Comparison of ENCODE assay signal across 10 cellular contexts in the genomic region with DNA sequence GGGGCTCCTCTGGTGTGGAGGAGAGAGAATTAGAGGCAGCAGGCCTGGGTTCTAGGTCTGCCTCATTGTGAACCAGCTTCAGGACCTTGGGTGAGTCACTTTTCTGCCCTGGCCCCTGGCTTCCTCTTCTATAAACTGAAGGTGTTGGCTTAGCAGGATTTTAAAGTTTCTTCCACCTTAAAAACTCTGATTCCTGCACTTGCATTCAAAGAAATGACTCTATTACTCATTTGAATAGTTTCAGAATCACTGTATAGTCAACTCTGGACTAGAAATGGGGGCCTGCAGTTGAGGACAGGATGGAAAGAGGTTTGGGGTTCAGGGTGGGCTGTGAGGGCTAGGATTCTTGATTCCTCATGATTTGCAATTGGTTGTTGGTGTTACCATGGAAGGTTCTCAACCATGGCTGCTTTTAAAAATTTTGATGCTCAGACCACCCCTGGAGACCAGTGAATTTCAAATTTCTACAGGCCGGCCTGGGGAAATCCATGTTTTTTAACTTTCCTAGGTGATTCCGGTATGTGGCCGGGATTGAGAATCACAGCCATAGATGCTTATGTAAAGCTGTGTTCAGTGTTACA. TPM values are rescaled to one million over a fixed set of nuclear protein-coding genes. Genes with fewer than 3 reads are reported as not detected.
DNase-seq lines count a peak whose midpoint lies in the region; ATAC-seq and TF ChIP-seq lines count a peak whose summit lies in the region.
"Had no signal": no experiment of that assay in that cellular context is flagged by ENCODE, and none has a peak within 500 bp of the region (broad histone marks: within the 10 kb centered on the region; RNA-seq: fewer than 3 reads in every experiment).

No MANE protein-coding gene starts in this region.

- H3K9me3 Mint-ChIP-seq in activated CD8-positive, alpha-beta memory T cell treated with anti-CD3 and anti-CD28 coated beads, Interleukin-2, amount 10 ng/mL, durations not matched to agents 7 days and 5 days (ENCODE audit: low read depth) = no peaks in the 10 kb centered on the region
- H3K9me3 Mint-ChIP-seq in activated naive CD4-positive, alpha-beta T cell treated with anti-CD3 and anti-CD28 coated beads, Interleukin-2, amount 50 U/mL, for 72 hours = peaks cover 0 to 5% of the 10 kb centered on the region in 2 donors
- H3K9me3 Mint-ChIP-seq in stimulated activated naive CD8-positive, alpha-beta T cell treated with anti-CD3 and anti-CD28 coated beads, Interleukin-15, Interleukin-2, amounts not matched to agents 100 ng/mL and 50 ng/mL, for 24 hours = no peaks in the 10 kb centered on the region

- no peaks in the 10 kb centered on the region for H3K27me3 Mint-ChIP-seq in activated CD8-positive, alpha-beta memory T cell treated with anti-CD3 and anti-CD28 coated beads, Interleukin-2, amount 10 ng/mL, durations not matched to agents 7 days and 5 days
- H3K27me3 Mint-ChIP-seq in stimulated activated naive CD8-positive, alpha-beta T cell treated with anti-CD3 and anti-CD28 coated beads, Interleukin-15, Interleukin-2, amounts not matched to agents 100 ng/mL and 50 ng/mL, for 24 hours = no peaks in the 10 kb centered on the region

- peaks cover 0 to 35% (median 6%) of the 10 kb centered on the region in 4 donors for H3K4me1 ChIP-seq in right lobe of liver

- H3K27me3 ChIP-seq in right lobe of liver = no peaks in the 10 kb centered on the region
- H3K27me3 ChIP-seq: dorsolateral prefrontal cortex had no signal

- 72% methylated on average over 3 of the region's 3 CpGs for WGBS in right lobe of liver (ENCODE audit: insufficient coverage, low coverage, low lambda C conversion rate, missing lambda C conversion rate)

- TF ChIP-seq CTCF in right lobe of liver (IDR thresholded peaks at IDR 0.05) = no peak

- peaks cover 98% of the 10 kb centered on the region for H3K4me1 Mint-ChIP-seq in activated CD8-positive, alpha-beta memory T cell treated with anti-CD3 and anti-CD28 coated beads, Interleukin-2, amount 10 ng/mL, durations not matched to agents 7 days and 5 days
- H3K4me1 Mint-ChIP-seq in stimulated activated naive CD8-positive, alpha-beta T cell treated with anti-CD3 and anti-CD28 coated beads, Interleukin-15, Interleukin-2, amounts not matched to agents 100 ng/mL and 50 ng/mL, for 24 hours (ENCODE audit: low read depth) = peaks cover 100% of the 10 kb centered on the region

- H3K4me3 Mint-ChIP-seq in activated CD8-positive, alpha-beta memory T cell treated with anti-CD3 and anti-CD28 coated beads, Interleukin-2, amount 10 ng/mL, durations not matched to agents 7 days and 5 days = peak overlapping the region; percentile 48
- H3K4me3 Mint-ChIP-seq in stimulated activated naive CD8-positive, alpha-beta T cell treated with anti-CD3 and anti-CD28 coated beads, Interleukin-15, Interleukin-2, amounts not matched to agents 100 ng/mL and 50 ng/mL, for 24 hours = peak overlapping the region; percentile 55

- ATAC-seq in activated CD8-positive, alpha-beta memory T cell treated with anti-CD3 and anti-CD28 coated beads, Interleukin-2, amount 10 ng/mL, durations not matched to agents 7 days and 5 days = peak; percentile 69
- ATAC-seq in HG03442 (IDR thresholded peaks at IDR 0.05; ENCODE audit: unreplicated experiment) (peak; percentile 29), right lobe of liver (no peak), HG03571 (IDR thresholded peaks at IDR 0.05; ENCODE audit: unreplicated experiment) (no peak)
- peak; percentile 72 to 75 for ATAC-seq in activated naive CD4-positive, alpha-beta T cell treated with anti-CD3 and anti-CD28 coated beads, Interleukin-2, amount 50 U/mL, for 72 hours

- peak; percentile 85 for DNase-seq in activated CD8-positive, alpha-beta memory T cell treated with anti-CD3 and anti-CD28 coated beads, Interleukin-2, amount 10 ng/mL, durations not matched to agents 7 days and 5 days
- DNase-seq in activated CD8-positive, alpha-beta memory T cell treated with anti-CD3 and anti-CD28 coated beads for 24 hours = no peak
- DNase-seq in activated naive CD4-positive, alpha-beta T cell treated with anti-CD3 and anti-CD28 coated beads, Interleukin-2, amount 50 U/mL, for 72 hours (ENCODE audit: low spot score in 2 of 2) = peak in 1 of 2 donors; percentile 68
- DNase-seq in right lobe of liver = no peak
- no peak for DNase-seq in NCI-H2029 (lab: John Stamatoyannopoulos, UW)
- DNase-seq: dorsolateral prefrontal cortex had no signal

- CTCF ChIA-PET in activated CD8-positive, alpha-beta memory T cell treated with anti-CD3 and anti-CD28 coated beads, Interleukin-2, amount 10 ng/mL, durations not matched to agents 7 days and 5 days (lab: Charles Lee) = interaction anchor here (0.7 to 11.2 kb wide), 10 partner anchors 10 to 184 kb away, joined by 3 to 138 read pairs (median 3); a partner anchor contains a TSS

- no peak overlapping the region for H3K27ac ChIP-seq in right lobe of liver
- H3K27ac ChIP-seq: C4-2B had no signal

- no peak for TF ChIP-seq POLR2A in right lobe of liver (IDR thresholded peaks at IDR 0.05)

- H3K9me3 ChIP-seq in right lobe of liver = no peaks in the 10 kb centered on the region

- no peak overlapping the region for H3K4me3 ChIP-seq in right lobe of liver
- H3K4me3 ChIP-seq: dorsolateral prefrontal cortex had no signal

- peaks cover 58% of the 10 kb centered on the region for H3K36me3 Mint-ChIP-seq in activated CD8-positive, alpha-beta memory T cell treated with anti-CD3 and anti-CD28 coated beads, Interleukin-2, amount 10 ng/mL, durations not matched to agents 7 days and 5 days
- peaks cover 7 to 64% of the 10 kb centered on the region in 2 donors for H3K36me3 Mint-ChIP-seq in activated naive CD4-positive, alpha-beta T cell treated with anti-CD3 and anti-CD28 coated beads, Interleukin-2, amount 50 U/mL, for 72 hours
- H3K36me3 Mint-ChIP-seq in stimulated activated naive CD8-positive, alpha-beta T cell treated with anti-CD3 and anti-CD28 coated beads, Interleukin-15, Interleukin-2, amounts not matched to agents 100 ng/mL and 50 ng/mL, for 24 hours (ENCODE audit: low read depth) = peaks cover 4% of the 10 kb centered on the region

- H3K36me3 ChIP-seq in right lobe of liver = no peaks in the 10 kb centered on the region

- H3K27ac Mint-ChIP-seq in activated CD8-positive, alpha-beta memory T cell treated with anti-CD3 and anti-CD28 coated beads, Interleukin-2, amount 10 ng/mL, durations not matched to agents 7 days and 5 days = peak overlapping the region; percentile 90
- peak overlapping the region; percentile 82 to 94 for H3K27ac Mint-ChIP-seq in activated naive CD4-positive, alpha-beta T cell treated with anti-CD3 and anti-CD28 coated beads, Interleukin-2, amount 50 U/mL, for 72 hours
- peak overlapping the region; percentile 79 for H3K27ac Mint-ChIP-seq in stimulated activated naive CD8-positive, alpha-beta T cell treated with anti-CD3 and anti-CD28 coated beads, Interleukin-15, Interleukin-2, amounts not matched to agents 100 ng/mL and 50 ng/mL, for 24 hours

- intact Hi-C loops in right lobe of liver (cut with DNase I) = no loop called here

RNA-seq across cellular contexts. Expression of a gene that starts 19.9 kb away (rescaled TPM):
- total RNA-seq in activated CD8-positive, alpha-beta memory T cell treated with anti-CD3 and anti-CD28 coated beads, Interleukin-2, amount 10 ng/mL, durations not matched to agents 7 days and 5 days = 10 to 100 TPM; 87.1 to 88.0 TPM
- 10 to 100 TPM; 15.4 to 75.9 TPM for total RNA-seq in activated naive CD4-positive, alpha-beta T cell treated with anti-CD3 and anti-CD28 coated beads, Interleukin-2, amount 50 U/mL, for 72 hours
- 10 to 100 TPM in 5 of 6 experiments, 1 to 10 TPM in 1; 9.2 to 34.0 (median 14.4) TPM for total RNA-seq in right lobe of liver

Comparison
In these comparisons a context has a peak if more than half of its experiments do, and no peak if none do; other contexts are left out.
1. ATAC-seq: peak in activated CD8-positive, alpha-beta memory T cell treated with anti-CD3 and anti-CD28 coated beads, Interleukin-2, amount 10 ng/mL, durations not matched to agents 7 days and 5 days (single experiment), HG03442 (single experiment) and activated naive CD4-positive, alpha-beta T cell treated with anti-CD3 and anti-CD28 coated beads, Interleukin-2, amount 50 U/mL, for 72 hours (2 of 2); none in right lobe of liver (0 of 4) and HG03571 (single experiment).
2. Peak in every context shown above with its lines, with median percentiles within 50 percentile points of each other: H3K27ac Mint-ChIP-seq.